32 cellular contexts compared by ENCODE assay signal in the genomic region with DNA sequence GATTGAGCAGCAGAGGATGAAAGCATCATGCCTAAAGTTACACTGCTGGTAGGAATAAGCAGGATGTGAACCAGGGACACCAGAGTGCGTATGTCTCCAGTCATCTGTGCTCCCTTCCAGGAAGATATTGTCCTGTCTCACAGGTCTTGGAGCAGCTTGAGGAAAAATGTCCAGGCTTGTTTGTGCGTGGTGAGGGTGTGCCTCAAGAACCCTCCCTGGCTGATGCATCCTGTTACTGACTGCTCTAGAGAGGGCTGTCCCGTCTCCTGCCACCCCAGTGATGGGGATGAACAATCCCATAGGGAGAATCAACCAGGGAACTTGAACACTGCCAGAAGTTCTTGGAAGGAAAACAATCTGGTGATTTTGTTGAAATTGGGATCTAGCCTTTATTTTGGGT.
"Had no signal": no experiment of that assay in that cellular context is flagged by ENCODE, and none has a peak within 500 bp of the region (broad histone marks: within the 10 kb centered on the region; RNA-seq: fewer than 3 reads in every experiment).

No MANE protein-coding gene starts in this region.

- FAIRE-seq: astrocyte, endometrium, endothelial cell of umbilical vein had no signal

- H3K27ac ChIP-seq: brain microvascular endothelial cell, colonic mucosa, gastrocnemius medialis, heart right ventricle, WERI-Rb-1 had no signal

- H3K36me3 ChIP-seq: brain microvascular endothelial cell, colonic mucosa, gastrocnemius medialis, WERI-Rb-1 had no signal

- DNase-seq: activated B cell treated with CpG ODN at 0.5 μM for 24 hours; activated CD4-positive, alpha-beta T cell treated with anti-CD3 and anti-CD28 coated beads for 48 hours; activated CD4-positive, alpha-beta T cell treated with anti-CD3 and anti-CD28 coated beads, Interleukin-2, amount 50 U/mL, for 1 hour; activated CD4-positive, alpha-beta T cell treated with anti-CD3 and anti-CD28 coated beads, Interleukin-2, amount 50 U/mL, for 48 hours; activated CD8-positive, alpha-beta memory T cell treated with anti-CD3 and anti-CD28 coated beads for 24 hours; activated CD8-positive, alpha-beta T cell treated with anti-CD3 and anti-CD28 coated beads for 36 hours; activated effector memory CD4-positive, alpha-beta T cell treated with Interleukin-2 at 50 U/mL for 16 hours; activated gamma-delta T cell treated with Interleukin-2 at 50 U/mL for 16 hours; activated naive CD4-positive, alpha-beta T cell treated with anti-CD3 and anti-CD28 coated beads, Interleukin-2, amount 50 U/mL, for 16 hours; activated naive CD4-positive, alpha-beta T cell treated with Interleukin-2 at 50 U/mL for 16 hours; activated T-cell treated with anti-CD3 and anti-CD28 coated beads, Interleukin-2, amount 50 U/mL, for 4 hours; amniotic stem cell; anterior cingulate cortex; brain microvascular endothelial cell; central memory CD4-positive, alpha-beta T cell; cerebellar nuclear complex; colonic mucosa; effector CD8-positive, alpha-beta T cell; foreskin fibroblast; gastrocnemius medialis; glutamatergic neuron; heart right ventricle; T-helper 1 cell; T-helper 17 cell; T1000; WERI-Rb-1 had no signal

- H3K9me3 ChIP-seq: colonic mucosa, gastrocnemius medialis had no signal

- H3K4me1 ChIP-seq: colonic mucosa, gastrocnemius medialis, heart right ventricle had no signal

- ATAC-seq: activated CD4-positive, CD25-positive, alpha-beta regulatory T cell treated with anti-CD3 and anti-CD28 coated beads, Interleukin-2, amount 50 U/mL, for 24 hours; activated CD8-positive, alpha-beta T cell treated with anti-CD3 and anti-CD28 coated beads for 36 hours; activated T-cell treated with anti-CD3 and anti-CD28 coated beads, Interleukin-2, amount 50 U/mL, for 4 hours; activated T-helper 17 cell treated with anti-CD3 and anti-CD28 coated beads, Interleukin-2, amount 50 U/mL, for 72 hours; esophagus mucosa; gastrocnemius medialis; T-helper 17 cell had no signal

- H3K4me3 ChIP-seq: colonic mucosa, gastrocnemius medialis, heart right ventricle had no signal

- H3K27me3 ChIP-seq: brain microvascular endothelial cell, colonic mucosa, gastrocnemius medialis, heart right ventricle had no signal
